Comparison of ENCODE assay signal across 19 cellular contexts in genomic region chr17:67619555-67619954, GRCh38.
"Had no signal": no experiment of that assay in that cellular context is flagged by ENCODE, and none has a peak within 500 bp of the region (broad histone marks: within the 10 kb centered on the region; RNA-seq: fewer than 3 reads in every experiment).

No MANE protein-coding gene starts in this region.

- H3K4me1 Mint-ChIP-seq: memory B cell; stimulated activated memory B cell treated with anti-CD40 and anti-IgM and Interleukin-4, amounts not matched to agents 10 μg/mL and 1 μg/mL and 100 μg/mL, for 72 hours had no signal

- H3K27ac Mint-ChIP-seq: memory B cell; stimulated activated memory B cell treated with anti-CD40 and anti-IgM and Interleukin-4, amounts not matched to agents 10 μg/mL and 1 μg/mL and 100 μg/mL, for 72 hours had no signal

- H3K36me3 Mint-ChIP-seq: brain had no signal

- ATAC-seq: esophagus mucosa; gastrocnemius medialis; heart left ventricle; left ventricle myocardium superior; pancreas; sciatic nerve; stimulated activated memory B cell treated with anti-CD40 and anti-IgM and Interleukin-4, amounts not matched to agents 10 μg/mL and 1 μg/mL and 100 μg/mL, for 72 hours; upper lobe of right lung had no signal

- H3K4me1 ChIP-seq: gastrocnemius medialis, pancreas, upper lobe of right lung had no signal

- H3K4me3 ChIP-seq: coronary artery, gastrocnemius medialis, heart left ventricle, pancreas, smooth muscle cell, thoracic aorta, upper lobe of right lung had no signal

- H3K4me3 Mint-ChIP-seq: brain; memory B cell; stimulated activated memory B cell treated with anti-CD40 and anti-IgM and Interleukin-4, amounts not matched to agents 10 μg/mL and 1 μg/mL and 100 μg/mL, for 72 hours had no signal

- H3K27me3 Mint-ChIP-seq: brain; memory B cell; stimulated activated memory B cell treated with anti-CD40 and anti-IgM and Interleukin-4, amounts not matched to agents 10 μg/mL and 1 μg/mL and 100 μg/mL, for 72 hours had no signal

- H3K9me3 ChIP-seq: gastrocnemius medialis, heart left ventricle, pancreas, thoracic aorta, upper lobe of right lung had no signal

- DNase-seq: activated CD4-positive, alpha-beta T cell treated with anti-CD3 and anti-CD28 coated beads, Interleukin-2, amount 50 U/mL, for 48 hours; anterior cingulate cortex; central memory CD4-positive, alpha-beta T cell; gastrocnemius medialis; heart left ventricle; left ventricle myocardium superior; pancreas; stimulated activated CD4-positive, alpha-beta T cell treated with anti-CD3 and anti-CD28 coated beads, Interleukin-4, amount 100 ng/mL, for 24 hours; T-helper 2 cell; upper lobe of right lung had no signal

- H3K27ac ChIP-seq: coronary artery, gastrocnemius medialis, heart left ventricle, pancreas, thoracic aorta, upper lobe of right lung, VCaP had no signal

- H3K27me3 ChIP-seq: gastrocnemius medialis, heart left ventricle, pancreas, upper lobe of right lung had no signal

- H3K9me3 Mint-ChIP-seq: brain; memory B cell; stimulated activated memory B cell treated with anti-CD40 and anti-IgM and Interleukin-4, amounts not matched to agents 10 μg/mL and 1 μg/mL and 100 μg/mL, for 72 hours had no signal

- H3K36me3 ChIP-seq: gastrocnemius medialis, heart left ventricle, pancreas, thoracic aorta, upper lobe of right lung had no signal
